Comparison of ENCODE assay signal across 28 cellular contexts in the genomic region with DNA sequence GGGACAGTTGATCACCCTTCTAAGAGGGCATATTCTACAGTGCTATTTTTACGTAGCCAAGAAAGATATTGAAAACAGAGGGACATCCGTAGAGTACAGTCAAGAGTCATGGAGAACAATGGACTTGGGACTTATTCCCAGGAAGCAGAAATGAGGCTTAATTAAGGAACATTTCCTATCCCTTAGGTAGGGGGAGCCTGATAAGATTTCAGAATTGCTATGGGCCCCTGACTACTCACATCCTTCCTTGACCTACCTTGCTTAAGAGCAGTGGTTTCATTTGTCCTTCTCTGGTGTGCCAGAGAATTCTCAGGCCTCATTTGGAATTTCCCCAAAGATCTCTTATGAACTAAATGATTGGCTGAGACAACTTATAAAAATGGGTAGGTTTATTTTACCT.
"Had no signal": no experiment of that assay in that cellular context is flagged by ENCODE, and none has a peak within 500 bp of the region (broad histone marks: within the 10 kb centered on the region; RNA-seq: fewer than 3 reads in every experiment).

No MANE protein-coding gene starts in this region.

- H3K4me1 Mint-ChIP-seq: endodermal cell had no signal

- H3K79me2 ChIP-seq: hepatocyte had no signal

- DNase-seq: colonic mucosa; cortex of kidney; dorsolateral prefrontal cortex; effector CD4-positive, alpha-beta T cell; effector CD8-positive, alpha-beta T cell; effector memory CD4-positive, alpha-beta T cell; effector memory CD8-positive, alpha-beta T cell; endodermal cell; erythroblast; esophagus squamous epithelium; foreskin fibroblast; foreskin keratinocyte; foreskin melanocyte; gastrocnemius medialis; glutamatergic neuron; head of caudate nucleus; heart left ventricle; heart right ventricle had no signal

- H3K27me3 ChIP-seq: colonic mucosa, dorsolateral prefrontal cortex, esophagus muscularis mucosa, esophagus squamous epithelium, gastrocnemius medialis, gastroesophageal sphincter, heart left ventricle, heart right ventricle, hepatocyte had no signal

- H3K9me3 Mint-ChIP-seq: effector memory CD8-positive, alpha-beta T cell; endodermal cell had no signal

- H3K4me2 ChIP-seq: hepatocyte had no signal

- H3K36me3 ChIP-seq: colonic mucosa, esophagus muscularis mucosa, esophagus squamous epithelium, gastrocnemius medialis, gastroesophageal sphincter, heart left ventricle, heart right ventricle had no signal

- H3K27ac Mint-ChIP-seq: effector memory CD8-positive, alpha-beta T cell; endodermal cell had no signal

- ATAC-seq: effector memory CD8-positive, alpha-beta T cell; esophagus mucosa; foreskin keratinocyte; gastrocnemius medialis; gastroesophageal sphincter; heart right ventricle had no signal

- H3K9me3 ChIP-seq: colonic mucosa, esophagus muscularis mucosa, esophagus squamous epithelium, gastrocnemius medialis had no signal

- H3K27me3 Mint-ChIP-seq: dendritic cell treated with granulocyte-macrophage colony-stimulating factor and Interleukin-4, amounts not matched to agents 40 ng/mL and 50 ng/mL, for 4 days; effector memory CD8-positive, alpha-beta T cell had no signal

- H3K27ac ChIP-seq: colonic mucosa, coronary artery, dorsolateral prefrontal cortex, epithelial cell of prostate, esophagus muscularis mucosa, esophagus squamous epithelium, foreskin keratinocyte, gastrocnemius medialis, gastroesophageal sphincter, heart left ventricle, heart right ventricle, hepatocyte had no signal

- H3K4me1 ChIP-seq: colonic mucosa, esophagus muscularis mucosa, foreskin keratinocyte, gastrocnemius medialis, gastroesophageal sphincter, heart right ventricle had no signal

- H3K4me3 Mint-ChIP-seq: dendritic cell treated with granulocyte-macrophage colony-stimulating factor and Interleukin-4, amounts not matched to agents 40 ng/mL and 50 ng/mL, for 4 days; effector memory CD8-positive, alpha-beta T cell; endodermal cell had no signal

- FAIRE-seq: colon, endometrium, frontal cortex had no signal

- H3K4me3 ChIP-seq: colonic mucosa, coronary artery, dorsolateral prefrontal cortex, esophagus muscularis mucosa, esophagus squamous epithelium, gastrocnemius medialis, gastroesophageal sphincter, heart left ventricle, heart right ventricle, hepatocyte had no signal

- H2AFZ ChIP-seq: hepatocyte had no signal
